1 cellular context compared by ENCODE assay signal in the genomic region with DNA sequence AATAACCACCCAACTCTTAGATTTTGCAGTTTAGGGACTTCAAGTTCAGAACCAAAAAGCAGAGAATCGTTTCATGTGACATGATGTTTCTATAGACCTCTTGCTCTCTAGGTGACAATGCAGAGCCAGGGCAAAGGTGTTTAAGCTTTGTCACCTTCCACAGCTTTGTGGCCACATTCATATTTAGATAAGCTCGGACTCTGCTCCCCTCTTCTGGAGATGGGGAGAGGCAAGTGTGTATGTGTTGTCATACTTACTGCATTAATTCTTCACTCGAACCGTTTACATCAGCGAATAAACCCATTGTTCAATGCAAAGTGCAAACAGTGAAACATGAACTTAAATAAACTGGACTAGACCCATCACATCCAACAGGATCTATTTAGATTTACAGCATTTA.
TF ChIP-seq lines count a peak whose summit lies in the region.

No MANE protein-coding gene starts in this region.

TF ChIP-seq in GM12878, 131 proteins besides CTCF, POLR2A, EP300 and RAD21:
- TF ChIP-seq SIX5 (IDR thresholded peaks at IDR 0.05; ENCODE audit: low read depth, low read length, severe bottlenecking) (no peak), SUPT20H (IDR thresholded peaks at IDR 0.05; ENCODE audit: borderline replicate concordance, control insufficient read depth, low read depth, low read length) (no peak), CHD1 (IDR thresholded peaks at IDR 0.05; ENCODE audit: low read depth, low read length) (no peak), IKZF1 (conservative IDR thresholded peaks at IDR 0.05) (no peak), EED (IDR thresholded peaks at IDR 0.05; ENCODE audit: low read depth) (no peak)
- TF ChIP-seq, protein P1, sequence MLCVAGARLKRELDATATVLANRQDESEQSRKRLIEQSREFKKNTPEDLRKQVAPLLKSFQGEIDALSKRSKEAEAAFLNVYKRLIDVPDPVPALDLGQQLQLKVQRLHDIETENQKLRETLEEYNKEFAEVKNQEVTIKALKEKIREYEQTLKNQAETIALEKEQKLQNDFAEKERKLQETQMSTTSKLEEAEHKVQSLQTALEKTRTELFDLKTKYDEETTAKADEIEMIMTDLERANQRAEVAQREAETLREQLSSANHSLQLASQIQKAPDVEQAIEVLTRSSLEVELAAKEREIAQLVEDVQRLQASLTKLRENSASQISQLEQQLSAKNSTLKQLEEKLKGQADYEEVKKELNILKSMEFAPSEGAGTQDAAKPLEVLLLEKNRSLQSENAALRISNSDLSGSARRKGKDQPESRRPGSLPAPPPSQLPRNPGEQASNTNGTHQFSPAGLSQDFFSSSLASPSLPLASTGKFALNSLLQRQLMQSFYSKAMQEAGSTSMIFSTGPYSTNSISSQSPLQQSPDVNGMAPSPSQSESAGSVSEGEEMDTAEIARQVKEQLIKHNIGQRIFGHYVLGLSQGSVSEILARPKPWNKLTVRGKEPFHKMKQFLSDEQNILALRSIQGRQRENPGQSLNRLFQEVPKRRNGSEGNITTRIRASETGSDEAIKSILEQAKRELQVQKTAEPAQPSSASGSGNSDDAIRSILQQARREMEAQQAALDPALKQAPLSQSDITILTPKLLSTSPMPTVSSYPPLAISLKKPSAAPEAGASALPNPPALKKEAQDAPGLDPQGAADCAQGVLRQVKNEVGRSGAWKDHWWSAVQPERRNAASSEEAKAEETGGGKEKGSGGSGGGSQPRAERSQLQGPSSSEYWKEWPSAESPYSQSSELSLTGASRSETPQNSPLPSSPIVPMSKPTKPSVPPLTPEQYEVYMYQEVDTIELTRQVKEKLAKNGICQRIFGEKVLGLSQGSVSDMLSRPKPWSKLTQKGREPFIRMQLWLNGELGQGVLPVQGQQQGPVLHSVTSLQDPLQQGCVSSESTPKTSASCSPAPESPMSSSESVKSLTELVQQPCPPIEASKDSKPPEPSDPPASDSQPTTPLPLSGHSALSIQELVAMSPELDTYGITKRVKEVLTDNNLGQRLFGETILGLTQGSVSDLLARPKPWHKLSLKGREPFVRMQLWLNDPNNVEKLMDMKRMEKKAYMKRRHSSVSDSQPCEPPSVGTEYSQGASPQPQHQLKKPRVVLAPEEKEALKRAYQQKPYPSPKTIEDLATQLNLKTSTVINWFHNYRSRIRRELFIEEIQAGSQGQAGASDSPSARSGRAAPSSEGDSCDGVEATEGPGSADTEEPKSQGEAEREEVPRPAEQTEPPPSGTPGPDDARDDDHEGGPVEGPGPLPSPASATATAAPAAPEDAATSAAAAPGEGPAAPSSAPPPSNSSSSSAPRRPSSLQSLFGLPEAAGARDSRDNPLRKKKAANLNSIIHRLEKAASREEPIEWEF (IDR thresholded peaks at IDR 0.05; ENCODE audit: insufficient replicate concordance, low read depth, low read length), result no peak
